1 cellular context compared by ENCODE assay signal in the genomic region with DNA sequence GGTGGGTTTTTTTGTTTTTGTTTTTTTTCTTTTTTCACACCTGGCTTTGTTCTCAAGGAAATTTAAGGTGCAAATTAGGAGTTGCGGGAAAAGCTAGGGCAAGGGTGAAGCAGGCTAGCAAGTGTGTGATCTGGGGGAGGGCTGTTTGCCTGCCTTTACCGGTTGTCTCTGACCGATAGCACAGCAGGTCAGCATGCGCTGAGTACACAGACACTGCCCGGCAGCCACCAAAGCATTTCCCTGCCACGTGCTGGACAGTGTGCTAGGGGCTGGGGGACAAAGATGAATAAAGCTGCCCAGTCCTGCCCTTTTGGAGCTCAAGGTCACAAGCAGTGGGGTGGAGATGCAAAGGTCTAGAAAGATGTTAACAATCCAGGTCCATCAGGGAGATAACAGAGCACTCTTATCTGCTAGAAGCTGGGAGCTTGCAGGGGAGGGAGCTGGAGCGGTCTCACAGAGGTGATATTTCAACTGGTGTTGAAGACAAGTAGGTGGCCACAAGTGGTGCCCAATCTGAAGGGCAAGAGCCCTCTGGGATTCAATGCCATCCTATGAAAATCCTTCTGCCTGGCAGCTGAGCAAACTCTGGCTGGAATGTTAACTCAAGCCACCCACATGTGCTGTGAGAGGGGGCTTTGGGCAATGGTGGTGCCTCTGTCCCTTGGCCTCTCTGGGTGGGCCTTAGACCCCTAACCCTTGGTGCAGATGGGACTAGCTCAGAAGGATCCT.
TF ChIP-seq lines count a peak whose summit lies in the region.

No MANE protein-coding gene starts in this region.

TF ChIP-seq in K562, 482 proteins besides CTCF, POLR2A, EP300 and RAD21 (continued from another document and continues in another):
- TF ChIP-seq, protein P1, sequence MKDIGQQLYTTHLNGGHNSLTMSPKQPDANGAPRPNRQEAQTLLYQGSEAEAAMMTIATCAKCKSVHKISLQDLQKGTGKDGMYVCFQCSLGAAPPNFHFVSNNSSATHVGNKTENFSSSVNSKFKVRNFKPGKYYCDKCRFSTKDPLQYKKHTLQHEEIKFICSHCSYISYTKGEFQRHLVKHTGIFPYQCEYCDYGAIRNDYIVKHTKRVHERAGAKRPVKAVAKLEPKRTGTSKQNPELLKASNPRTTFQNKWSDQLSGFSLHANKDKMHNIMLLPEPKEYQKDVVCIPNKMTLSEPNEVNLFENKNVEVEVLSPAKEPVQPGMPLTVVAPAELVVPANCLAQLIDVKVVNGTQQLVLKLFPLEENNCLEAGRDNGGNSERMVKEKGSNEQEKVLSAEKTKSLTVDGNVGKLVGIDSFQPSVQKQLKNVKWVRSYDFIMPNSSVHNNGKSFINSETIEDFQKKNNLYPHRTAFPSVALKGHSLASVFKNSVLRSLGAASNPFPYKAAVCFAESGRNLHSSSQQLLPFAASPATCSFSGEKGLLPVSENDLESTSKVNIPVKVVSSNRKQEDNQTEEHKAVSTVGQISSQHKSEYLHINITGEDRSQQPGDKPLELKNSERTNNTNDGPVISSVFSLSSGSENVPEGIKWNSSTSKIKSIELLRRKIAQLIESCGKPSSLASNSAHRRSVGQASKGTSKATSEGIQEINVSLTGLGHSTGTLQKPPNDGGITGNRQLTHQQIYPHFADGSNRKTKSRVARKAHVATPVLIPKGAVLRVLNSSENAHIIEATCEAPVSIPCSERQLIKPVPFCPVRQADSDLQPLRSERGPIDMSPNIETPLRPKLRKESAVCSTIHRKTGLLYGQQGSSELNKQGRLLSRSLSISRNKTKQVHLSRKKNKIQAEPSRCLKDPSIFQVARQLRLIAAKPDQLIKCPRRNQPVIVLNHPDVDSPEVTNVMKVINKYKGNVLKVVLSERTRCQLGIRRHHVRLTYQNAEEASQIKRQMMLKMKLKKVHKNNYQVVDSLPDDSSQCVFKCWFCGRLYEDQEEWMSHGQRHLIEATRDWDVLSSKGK (CRISPR knock-in tag; IDR thresholded peaks at IDR 0.05), result no peak
- TF ChIP-seq, protein P2, sequence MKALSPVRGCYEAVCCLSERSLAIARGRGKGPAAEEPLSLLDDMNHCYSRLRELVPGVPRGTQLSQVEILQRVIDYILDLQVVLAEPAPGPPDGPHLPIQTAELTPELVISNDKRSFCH (CRISPR knock-in tag; IDR thresholded peaks at IDR 0.05), result no peak
- TF ChIP-seq, protein P2 (tag; IDR thresholded peaks at IDR 0.05), result no peak
- TF ChIP-seq, protein P3, sequence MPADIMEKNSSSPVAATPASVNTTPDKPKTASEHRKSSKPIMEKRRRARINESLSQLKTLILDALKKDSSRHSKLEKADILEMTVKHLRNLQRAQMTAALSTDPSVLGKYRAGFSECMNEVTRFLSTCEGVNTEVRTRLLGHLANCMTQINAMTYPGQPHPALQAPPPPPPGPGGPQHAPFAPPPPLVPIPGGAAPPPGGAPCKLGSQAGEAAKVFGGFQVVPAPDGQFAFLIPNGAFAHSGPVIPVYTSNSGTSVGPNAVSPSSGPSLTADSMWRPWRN (IDR thresholded peaks at IDR 0.05; ENCODE audit: low read depth), result peak; percentile 95
- TF ChIP-seq SAFB2 (IDR thresholded peaks at IDR 0.05; ENCODE audit: borderline replicate concordance, low read depth, low read length, severe bottlenecking), result no peak
- TF ChIP-seq, protein P4, sequence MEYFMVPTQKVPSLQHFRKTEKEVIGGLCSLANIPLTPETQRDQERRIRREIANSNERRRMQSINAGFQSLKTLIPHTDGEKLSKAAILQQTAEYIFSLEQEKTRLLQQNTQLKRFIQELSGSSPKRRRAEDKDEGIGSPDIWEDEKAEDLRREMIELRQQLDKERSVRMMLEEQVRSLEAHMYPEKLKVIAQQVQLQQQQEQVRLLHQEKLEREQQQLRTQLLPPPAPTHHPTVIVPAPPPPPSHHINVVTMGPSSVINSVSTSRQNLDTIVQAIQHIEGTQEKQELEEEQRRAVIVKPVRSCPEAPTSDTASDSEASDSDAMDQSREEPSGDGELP (CRISPR knock-in tag; IDR thresholded peaks at IDR 0.05; ENCODE audit: borderline replicate concordance), result peak; percentile 47; the same call in 1 of the 2 replicates
- TF ChIP-seq, protein P5, sequence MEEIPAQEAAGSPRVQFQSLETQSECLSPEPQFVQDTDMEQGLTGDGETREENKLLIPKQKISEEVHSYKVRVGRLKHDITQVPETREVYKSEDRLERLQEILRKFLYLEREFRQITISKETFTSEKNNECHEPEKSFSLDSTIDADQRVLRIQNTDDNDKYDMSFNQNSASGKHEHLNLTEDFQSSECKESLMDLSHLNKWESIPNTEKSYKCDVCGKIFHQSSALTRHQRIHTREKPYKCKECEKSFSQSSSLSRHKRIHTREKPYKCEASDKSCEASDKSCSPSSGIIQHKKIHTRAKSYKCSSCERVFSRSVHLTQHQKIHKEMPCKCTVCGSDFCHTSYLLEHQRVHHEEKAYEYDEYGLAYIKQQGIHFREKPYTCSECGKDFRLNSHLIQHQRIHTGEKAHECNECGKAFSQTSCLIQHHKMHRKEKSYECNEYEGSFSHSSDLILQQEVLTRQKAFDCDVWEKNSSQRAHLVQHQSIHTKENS (CRISPR knock-in tag; IDR thresholded peaks at IDR 0.05), result no peak
- no peak for TF ChIP-seq KAT2B (IDR thresholded peaks at IDR 0.05; ENCODE audit: low read depth, low read length)
- no peak for TF ChIP-seq IFI16 (CRISPR knock-in tag; IDR thresholded peaks at IDR 0.05)
- TF ChIP-seq MCM5 (IDR thresholded peaks at IDR 0.05; ENCODE audit: low read depth), result no peak
- no peak for TF ChIP-seq HIVEP1 (CRISPR knock-in tag; IDR thresholded peaks at IDR 0.05)
- TF ChIP-seq, protein P6, sequence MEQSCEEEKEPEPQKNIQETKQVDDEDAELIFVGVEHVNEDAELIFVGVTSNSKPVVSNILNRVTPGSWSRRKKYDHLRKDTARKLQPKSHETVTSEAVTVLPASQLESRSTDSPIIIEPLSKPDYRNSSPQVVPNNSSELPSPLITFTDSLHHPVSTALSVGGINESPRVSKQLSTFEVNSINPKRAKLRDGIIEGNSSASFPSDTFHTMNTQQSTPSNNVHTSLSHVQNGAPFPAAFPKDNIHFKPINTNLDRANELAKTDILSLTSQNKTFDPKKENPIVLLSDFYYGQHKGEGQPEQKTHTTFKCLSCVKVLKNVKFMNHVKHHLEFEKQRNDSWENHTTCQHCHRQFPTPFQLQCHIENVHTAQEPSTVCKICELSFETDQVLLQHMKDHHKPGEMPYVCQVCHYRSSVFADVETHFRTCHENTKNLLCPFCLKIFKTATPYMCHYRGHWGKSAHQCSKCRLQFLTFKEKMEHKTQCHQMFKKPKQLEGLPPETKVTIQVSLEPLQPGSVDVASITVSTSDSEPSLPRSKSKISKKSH (CRISPR knock-in tag; IDR thresholded peaks at IDR 0.05), result no peak
- no peak for TF ChIP-seq SRSF9 (IDR thresholded peaks at IDR 0.05; ENCODE audit: borderline replicate concordance, low read depth, low read length)
- TF ChIP-seq PCBP2 (IDR thresholded peaks at IDR 0.05; ENCODE audit: low read depth, low read length, poor library complexity, severe bottlenecking), result no peak
- no peak for TF ChIP-seq POLR2H (tag; IDR thresholded peaks at IDR 0.05; ENCODE audit: low read depth)
- TF ChIP-seq ZNF184 (CRISPR knock-in tag; IDR thresholded peaks at IDR 0.05), result no peak
- no peak for TF ChIP-seq HMGN3 (IDR thresholded peaks at IDR 0.05; ENCODE audit: borderline replicate concordance, extremely low read depth, insufficient read length, low read depth, low read length)
- no peak for TF ChIP-seq PTTG1 (tag; IDR thresholded peaks at IDR 0.05; ENCODE audit: low read depth)
- TF ChIP-seq, protein P7, sequence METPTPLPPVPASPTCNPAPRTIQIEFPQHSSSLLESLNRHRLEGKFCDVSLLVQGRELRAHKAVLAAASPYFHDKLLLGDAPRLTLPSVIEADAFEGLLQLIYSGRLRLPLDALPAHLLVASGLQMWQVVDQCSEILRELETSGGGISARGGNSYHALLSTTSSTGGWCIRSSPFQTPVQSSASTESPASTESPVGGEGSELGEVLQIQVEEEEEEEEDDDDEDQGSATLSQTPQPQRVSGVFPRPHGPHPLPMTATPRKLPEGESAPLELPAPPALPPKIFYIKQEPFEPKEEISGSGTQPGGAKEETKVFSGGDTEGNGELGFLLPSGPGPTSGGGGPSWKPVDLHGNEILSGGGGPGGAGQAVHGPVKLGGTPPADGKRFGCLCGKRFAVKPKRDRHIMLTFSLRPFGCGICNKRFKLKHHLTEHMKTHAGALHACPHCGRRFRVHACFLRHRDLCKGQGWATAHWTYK (CRISPR knock-in tag; IDR thresholded peaks at IDR 0.05), result no peak
- TF ChIP-seq, protein P8, sequence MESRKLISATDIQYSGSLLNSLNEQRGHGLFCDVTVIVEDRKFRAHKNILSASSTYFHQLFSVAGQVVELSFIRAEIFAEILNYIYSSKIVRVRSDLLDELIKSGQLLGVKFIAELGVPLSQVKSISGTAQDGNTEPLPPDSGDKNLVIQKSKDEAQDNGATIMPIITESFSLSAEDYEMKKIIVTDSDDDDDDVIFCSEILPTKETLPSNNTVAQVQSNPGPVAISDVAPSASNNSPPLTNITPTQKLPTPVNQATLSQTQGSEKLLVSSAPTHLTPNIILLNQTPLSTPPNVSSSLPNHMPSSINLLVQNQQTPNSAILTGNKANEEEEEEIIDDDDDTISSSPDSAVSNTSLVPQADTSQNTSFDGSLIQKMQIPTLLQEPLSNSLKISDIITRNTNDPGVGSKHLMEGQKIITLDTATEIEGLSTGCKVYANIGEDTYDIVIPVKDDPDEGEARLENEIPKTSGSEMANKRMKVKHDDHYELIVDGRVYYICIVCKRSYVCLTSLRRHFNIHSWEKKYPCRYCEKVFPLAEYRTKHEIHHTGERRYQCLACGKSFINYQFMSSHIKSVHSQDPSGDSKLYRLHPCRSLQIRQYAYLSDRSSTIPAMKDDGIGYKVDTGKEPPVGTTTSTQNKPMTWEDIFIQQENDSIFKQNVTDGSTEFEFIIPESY (CRISPR knock-in tag; IDR thresholded peaks at IDR 0.05), result 0 out of 2 replicates have a peak, but pooled peaks have one; percentile 36
- TF ChIP-seq ZNF695 (CRISPR knock-in tag; IDR thresholded peaks at IDR 0.05), result no peak
- TF ChIP-seq NCOR1 (IDR thresholded peaks at IDR 0.05), result no peak; the same call in none of the 2 replicates
- TF ChIP-seq, protein P9, sequence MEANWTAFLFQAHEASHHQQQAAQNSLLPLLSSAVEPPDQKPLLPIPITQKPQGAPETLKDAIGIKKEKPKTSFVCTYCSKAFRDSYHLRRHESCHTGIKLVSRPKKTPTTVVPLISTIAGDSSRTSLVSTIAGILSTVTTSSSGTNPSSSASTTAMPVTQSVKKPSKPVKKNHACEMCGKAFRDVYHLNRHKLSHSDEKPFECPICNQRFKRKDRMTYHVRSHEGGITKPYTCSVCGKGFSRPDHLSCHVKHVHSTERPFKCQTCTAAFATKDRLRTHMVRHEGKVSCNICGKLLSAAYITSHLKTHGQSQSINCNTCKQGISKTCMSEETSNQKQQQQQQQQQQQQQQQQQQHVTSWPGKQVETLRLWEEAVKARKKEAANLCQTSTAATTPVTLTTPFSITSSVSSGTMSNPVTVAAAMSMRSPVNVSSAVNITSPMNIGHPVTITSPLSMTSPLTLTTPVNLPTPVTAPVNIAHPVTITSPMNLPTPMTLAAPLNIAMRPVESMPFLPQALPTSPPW (CRISPR knock-in tag; IDR thresholded peaks at IDR 0.05), result peak; percentile 42; the same call in 1 of the 2 replicates
- TF ChIP-seq, protein P10, sequence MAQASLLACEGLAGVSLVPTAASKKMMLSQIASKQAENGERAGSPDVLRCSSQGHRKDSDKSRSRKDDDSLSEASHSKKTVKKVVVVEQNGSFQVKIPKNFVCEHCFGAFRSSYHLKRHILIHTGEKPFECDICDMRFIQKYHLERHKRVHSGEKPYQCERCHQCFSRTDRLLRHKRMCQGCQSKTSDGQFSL (CRISPR knock-in tag; IDR thresholded peaks at IDR 0.05), result peak; percentile 40; the same call in 1 of the 2 replicates
- TF ChIP-seq, protein P10 (tag; IDR thresholded peaks at IDR 0.05), result no peak
- no peak for TF ChIP-seq ZNF561 (CRISPR knock-in tag; conservative IDR thresholded peaks at IDR 0.05)
- TF ChIP-seq CTBP1 (IDR thresholded peaks at IDR 0.05; ENCODE audit: borderline replicate concordance), result peak; percentile 96
- TF ChIP-seq RCOR1 (IDR thresholded peaks at IDR 0.05; ENCODE audit: borderline replicate concordance in 1 of 2, low read depth in 2 of 2, low read length in 2 of 2), result peak in 1 of 2 experiments; percentile 66; a peak in 2 of 4 replicates
- TF ChIP-seq CBFA2T3 (IDR thresholded peaks at IDR 0.05), result peak; percentile 86
- no peak for TF ChIP-seq KHSRP (IDR thresholded peaks at IDR 0.05)
- TF ChIP-seq, protein P11, sequence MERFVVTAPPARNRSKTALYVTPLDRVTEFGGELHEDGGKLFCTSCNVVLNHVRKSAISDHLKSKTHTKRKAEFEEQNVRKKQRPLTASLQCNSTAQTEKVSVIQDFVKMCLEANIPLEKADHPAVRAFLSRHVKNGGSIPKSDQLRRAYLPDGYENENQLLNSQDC (CRISPR knock-in tag; IDR thresholded peaks at IDR 0.05), result no peak
- TF ChIP-seq ZNF12 (CRISPR knock-in tag; IDR thresholded peaks at IDR 0.05), result no peak
- TF ChIP-seq SOX6 (IDR thresholded peaks at IDR 0.05), result peak; percentile 64
- TF ChIP-seq, protein P12, sequence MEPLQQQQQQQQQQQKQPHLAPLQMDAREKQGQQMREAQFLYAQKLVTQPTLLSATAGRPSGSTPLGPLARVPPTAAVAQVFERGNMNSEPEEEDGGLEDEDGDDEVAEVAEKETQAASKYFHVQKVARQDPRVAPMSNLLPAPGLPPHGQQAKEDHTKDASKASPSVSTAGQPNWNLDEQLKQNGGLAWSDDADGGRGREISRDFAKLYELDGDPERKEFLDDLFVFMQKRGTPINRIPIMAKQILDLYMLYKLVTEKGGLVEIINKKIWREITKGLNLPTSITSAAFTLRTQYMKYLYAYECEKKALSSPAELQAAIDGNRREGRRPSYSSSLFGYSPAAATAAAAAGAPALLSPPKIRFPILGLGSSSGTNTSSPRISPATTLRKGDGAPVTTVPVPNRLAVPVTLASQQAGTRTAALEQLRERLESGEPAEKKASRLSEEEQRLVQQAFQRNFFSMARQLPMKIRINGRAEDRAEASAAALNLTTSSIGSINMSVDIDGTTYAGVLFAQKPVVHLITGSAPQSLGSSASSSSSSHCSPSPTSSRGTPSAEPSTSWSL (CRISPR knock-in tag; IDR thresholded peaks at IDR 0.05; ENCODE audit: borderline replicate concordance), result no peak
- TF ChIP-seq FOXJ3 (CRISPR knock-in tag; IDR thresholded peaks at IDR 0.05), result no peak
- TF ChIP-seq, protein P13, sequence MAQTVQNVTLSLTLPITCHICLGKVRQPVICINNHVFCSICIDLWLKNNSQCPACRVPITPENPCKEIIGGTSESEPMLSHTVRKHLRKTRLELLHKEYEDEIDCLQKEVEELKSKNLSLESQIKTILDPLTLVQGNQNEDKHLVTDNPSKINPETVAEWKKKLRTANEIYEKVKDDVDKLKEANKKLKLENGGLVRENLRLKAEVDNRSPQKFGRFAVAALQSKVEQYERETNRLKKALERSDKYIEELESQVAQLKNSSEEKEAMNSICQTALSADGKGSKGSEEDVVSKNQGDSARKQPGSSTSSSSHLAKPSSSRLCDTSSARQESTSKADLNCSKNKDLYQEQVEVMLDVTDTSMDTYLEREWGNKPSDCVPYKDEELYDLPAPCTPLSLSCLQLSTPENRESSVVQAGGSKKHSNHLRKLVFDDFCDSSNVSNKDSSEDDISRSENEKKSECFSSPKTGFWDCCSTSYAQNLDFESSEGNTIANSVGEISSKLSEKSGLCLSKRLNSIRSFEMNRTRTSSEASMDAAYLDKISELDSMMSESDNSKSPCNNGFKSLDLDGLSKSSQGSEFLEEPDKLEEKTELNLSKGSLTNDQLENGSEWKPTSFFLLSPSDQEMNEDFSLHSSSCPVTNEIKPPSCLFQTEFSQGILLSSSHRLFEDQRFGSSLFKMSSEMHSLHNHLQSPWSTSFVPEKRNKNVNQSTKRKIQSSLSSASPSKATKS (CRISPR knock-in tag; IDR thresholded peaks at IDR 0.05), result no peak
